8 cellular contexts compared by ENCODE assay signal in the genomic region with DNA sequence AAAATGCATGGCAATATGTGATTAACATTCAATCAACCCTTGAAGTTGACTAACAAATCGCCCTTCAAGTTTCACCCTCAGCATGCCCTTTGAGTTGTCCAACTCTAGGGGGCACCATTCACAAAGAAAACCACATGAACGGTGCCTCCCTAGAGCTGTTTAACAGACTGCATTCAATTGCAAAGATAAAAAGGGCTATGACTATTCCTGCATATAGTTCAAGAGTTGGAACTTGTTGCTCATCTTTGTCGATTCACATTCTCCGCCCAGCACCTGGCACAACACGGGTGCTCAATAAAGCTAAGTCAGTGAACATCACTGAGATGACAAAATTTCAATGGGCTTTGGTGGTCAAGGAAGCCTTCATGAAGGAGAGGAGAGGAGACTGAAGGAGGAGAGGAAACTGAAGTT.
DNase-seq lines count a peak whose midpoint lies in the region; ATAC-seq, FAIRE-seq and TF ChIP-seq lines count a peak whose summit lies in the region.

No MANE protein-coding gene starts in this region.

- H3K27me3 Mint-ChIP-seq in activated T-cell treated with anti-CD3 and anti-CD28 coated beads, Interleukin-2, amount 50 U/mL, for 4 hours (ENCODE audit: low read depth): peaks cover 14% of the 10 kb centered on the region
- H3K27me3 Mint-ChIP-seq in activated T-cell treated with anti-CD3 and anti-CD28 coated beads, Interleukin-2, amount 50 U/mL, for 24 hours: peaks cover 4% of the 10 kb centered on the region

- peak; percentile 62 for ATAC-seq in activated T-cell treated with anti-CD3 and anti-CD28 coated beads, Interleukin-2, amount 50 U/mL, for 4 hours
- ATAC-seq in foreskin keratinocyte (peak; percentile 79), HG03025 (IDR thresholded peaks at IDR 0.05; ENCODE audit: low FRiP score, unreplicated experiment) (no peak), GM19455 (IDR thresholded peaks at IDR 0.05; ENCODE audit: unreplicated experiment) (no peak)

- H3K4me1 Mint-ChIP-seq in activated T-cell treated with anti-CD3 and anti-CD28 coated beads, Interleukin-2, amount 50 U/mL, for 4 hours (ENCODE audit: low read depth): peaks cover 1% of the 10 kb centered on the region
- H3K4me1 Mint-ChIP-seq in activated T-cell treated with anti-CD3 and anti-CD28 coated beads, Interleukin-2, amount 50 U/mL, for 24 hours (ENCODE audit: low read depth): no peaks in the 10 kb centered on the region

- H3K4me3 Mint-ChIP-seq in activated T-cell treated with anti-CD3 and anti-CD28 coated beads, Interleukin-2, amount 50 U/mL, for 4 hours: no peak overlapping the region
- H3K4me3 Mint-ChIP-seq in activated T-cell treated with anti-CD3 and anti-CD28 coated beads, Interleukin-2, amount 50 U/mL, for 24 hours: no peak overlapping the region

- H3K27ac Mint-ChIP-seq in activated T-cell treated with anti-CD3 and anti-CD28 coated beads, Interleukin-2, amount 50 U/mL, for 24 hours: no peak overlapping the region

- DNase-seq in activated T-cell treated with anti-CD3 and anti-CD28 coated beads, Interleukin-2, amount 50 U/mL, for 4 hours: no peak
- no peak for DNase-seq in activated T-cell treated with anti-CD3 and anti-CD28 coated beads, Interleukin-2, amount 50 U/mL, for 24 hours
- DNase-seq in LNCaP clone FGC (ENCODE audit: low read depth): no peak
- DNase-seq in foreskin keratinocyte: peak; percentile 20 to 55
- peak; percentile 58 for DNase-seq in renal cortical epithelial cell (ENCODE audit: low read depth)

- no peaks in the 10 kb centered on the region for H3K36me3 Mint-ChIP-seq in activated T-cell treated with anti-CD3 and anti-CD28 coated beads, Interleukin-2, amount 50 U/mL, for 4 hours (ENCODE audit: insufficient read depth)
- H3K36me3 Mint-ChIP-seq in activated T-cell treated with anti-CD3 and anti-CD28 coated beads, Interleukin-2, amount 50 U/mL, for 24 hours (ENCODE audit: low read depth): no peaks in the 10 kb centered on the region

- peak; percentile 89 for FAIRE-seq in TTC549 (lab: Jason Lieb, UNC)

- H3K9me3 Mint-ChIP-seq in activated T-cell treated with anti-CD3 and anti-CD28 coated beads, Interleukin-2, amount 50 U/mL, for 4 hours: no peaks in the 10 kb centered on the region
- no peaks in the 10 kb centered on the region for H3K9me3 Mint-ChIP-seq in activated T-cell treated with anti-CD3 and anti-CD28 coated beads, Interleukin-2, amount 50 U/mL, for 24 hours

- no peak overlapping the region for H3K27ac ChIP-seq in foreskin keratinocyte

- peaks cover 16% of the 10 kb centered on the region for H3K27me3 ChIP-seq in foreskin keratinocyte

- TF ChIP-seq CTCF in LNCaP clone FGC (IDR thresholded peaks at IDR 0.05; ENCODE audit: control insufficient read depth, extremely low read depth, insufficient read depth): peak; percentile 82
- peak; percentile 85 for TF ChIP-seq CTCF in foreskin keratinocyte (conservative IDR thresholded peaks at IDR 0.05)

- H3K4me3 ChIP-seq in LNCaP clone FGC (ENCODE audit: low read depth, low read length): no peak overlapping the region

- no peaks in the 10 kb centered on the region for H3K4me1 ChIP-seq in foreskin keratinocyte

Comparison
In these comparisons a context has a peak if more than half of its experiments do, and no peak if none do; other contexts are left out.
1. ATAC-seq: peak in activated T-cell treated with anti-CD3 and anti-CD28 coated beads, Interleukin-2, amount 50 U/mL, for 4 hours (2 of 2) and foreskin keratinocyte (single experiment); none in HG03025 (single experiment) and GM19455 (single experiment).
2. DNase-seq: peak in foreskin keratinocyte (2 of 2) and renal cortical epithelial cell (single experiment); none in activated T-cell treated with anti-CD3 and anti-CD28 coated beads, Interleukin-2, amount 50 U/mL, for 4 hours (single experiment), activated T-cell treated with anti-CD3 and anti-CD28 coated beads, Interleukin-2, amount 50 U/mL, for 24 hours (single experiment) and LNCaP clone FGC (single experiment).